12 cellular contexts compared by ENCODE assay signal in genomic region chr12:109571773-109572505, GRCh38. TPM values are rescaled to one million over a fixed set of nuclear protein-coding genes. Genes with fewer than 3 reads are reported as not detected.
DNase-seq lines count a peak whose midpoint lies in the region; ATAC-seq, FAIRE-seq and TF ChIP-seq lines count a peak whose summit lies in the region.
"Had no signal": no experiment of that assay in that cellular context is flagged by ENCODE, and none has a peak within 500 bp of the region (broad histone marks: within the 10 kb centered on the region; RNA-seq: fewer than 3 reads in every experiment).

No MANE protein-coding gene starts in this region.

- BruUV-seq in OCI-LY7 (replicated peaks; lab: Mats Ljungman, UMichigan): no TSS peak
- BruUV-seq in endothelial cell of umbilical vein (replicated peaks; lab: Mats Ljungman, UMichigan): no TSS peak

- ATAC-seq in activated CD4-positive, alpha-beta T cell treated with anti-CD3 and anti-CD28 coated beads for 36 hours: no peak

- no peak for TF ChIP-seq CTCF in OCI-LY7 (conservative IDR thresholded peaks at IDR 0.05; ENCODE audit: low read length)
- TF ChIP-seq CTCF in endothelial cell of umbilical vein (IDR thresholded peaks at IDR 0.05; ENCODE audit: extremely low read depth in 1 of 2, insufficient read depth in 1 of 2, low read depth in 1 of 2, low read length in 2 of 2): no peak
- no peak for TF ChIP-seq CTCF in prostate gland (IDR thresholded peaks at IDR 0.05)

- no peak for DNase-seq in activated CD4-positive, alpha-beta T cell treated with anti-CD3 and anti-CD28 coated beads for 36 hours
- no peak for DNase-seq in activated CD4-positive, alpha-beta T cell treated with anti-CD3 and anti-CD28 coated beads, Interleukin-2, amount 50 U/mL, for 1 hour
- DNase-seq in OCI-LY7 (ENCODE audit: low spot score): no peak
- no peak for DNase-seq in endothelial cell of umbilical vein (ENCODE audit: low read depth, low spot score)
- DNase-seq in prostate gland (ENCODE audit: low spot score): peak; percentile 43
- DNase-seq in middle frontal gyrus (ENCODE audit: extremely low spot score, low spot score): no peak
- DNase-seq in hepatic stellate cell (ENCODE audit: low spot score): no peak
- DNase-seq in CD1c-positive myeloid dendritic cell (ENCODE audit: extremely low spot score): no peak
- DNase-seq: NCI-H1417 treated with DMSO at 0.1 percent for 48 hours; NK-92 treated with Interleukin-12 subunit alpha and Interleukin-12 subunit beta, amount 100 ng/mL, for 24 hours; WERI-Rb-1 had no signal

- peaks cover 23% of the 10 kb centered on the region for H3K4me1 Mint-ChIP-seq in activated CD4-positive, alpha-beta T cell treated with anti-CD3 and anti-CD28 coated beads for 36 hours

- intact Hi-C loops in activated CD4-positive, alpha-beta T cell treated with anti-CD3 and anti-CD28 coated beads for 36 hours (cut with DNase I, micrococcal nuclease): loop anchor here (2.0 to 10.0 kb wide), 11 partner anchors 95 to 1057 kb away; partner anchors contain the start of genes SART3 (in 2 of the 2), ALKBH2 (in 1 of the 2), ANAPC7 (in 1 of the 2) and ATP2A2 (in 1 of the 2)
- intact Hi-C loops in OCI-LY7 (cut with micrococcal nuclease; ENCODE audit: unreplicated experiment) (no loop called here), endothelial cell of umbilical vein (cut with micrococcal nuclease) (loop anchor here (2.0 to 10.0 kb wide), 3 partner anchors 95 to 143 kb away; partner anchors contain the start of genes FAM222A, KCTD10 and UBE3B), prostate gland (cut with DNase I) (loop anchor here (10.0 kb wide), 1 partner anchor 147 kb away; no protein-coding TSS in a partner anchor)

- H3K4me3 Mint-ChIP-seq in activated CD4-positive, alpha-beta T cell treated with anti-CD3 and anti-CD28 coated beads for 36 hours: peak overlapping the region; percentile 90

- peaks cover 17% of the 10 kb centered on the region for H3K4me1 ChIP-seq in OCI-LY7 (ENCODE audit: insufficient read depth, low read length, poor library complexity, severe bottlenecking)
- H3K4me1 ChIP-seq in endothelial cell of umbilical vein (ENCODE audit: control insufficient read depth, extremely low read depth, insufficient read depth, low read length): peaks cover 16% of the 10 kb centered on the region
- peaks cover 4% of the 10 kb centered on the region for H3K4me1 ChIP-seq in prostate gland (replicated peaks)

- dilution Hi-C loops in endothelial cell of umbilical vein (cut with MboI; ENCODE audit: extremely low pct_ligation_motif_present, low sequenced_read_pairs): no loop called here

- H3K79me2 ChIP-seq in OCI-LY7 (ENCODE audit: insufficient read depth, low read depth, low read length): peaks cover 4% of the 10 kb centered on the region; the same call in 1 of the 2 replicates
- peaks cover 6% of the 10 kb centered on the region for H3K79me2 ChIP-seq in endothelial cell of umbilical vein (ENCODE audit: control insufficient read depth, insufficient read depth, low read length)

- H3K4me2 ChIP-seq in OCI-LY7 (ENCODE audit: low read length): peak overlapping the region; percentile 98
- peak overlapping the region; percentile 54 for H3K4me2 ChIP-seq in endothelial cell of umbilical vein (ENCODE audit: insufficient read depth, low read length)

- no peaks in the 10 kb centered on the region for H4K20me1 ChIP-seq in OCI-LY7 (ENCODE audit: insufficient read depth, low read length)
- no peaks in the 10 kb centered on the region for H4K20me1 ChIP-seq in endothelial cell of umbilical vein (replicated peaks; ENCODE audit: control insufficient read depth, extremely low read depth, insufficient read depth, low read length)

- H3K9me2 ChIP-seq in OCI-LY7 (ENCODE audit: insufficient read depth, low read length): no peaks in the 10 kb centered on the region

- H3K27ac ChIP-seq in OCI-LY7 (ENCODE audit: low read depth, low read length, poor library complexity, severe bottlenecking) (no peak overlapping the region), endothelial cell of umbilical vein (ENCODE audit: insufficient read depth, low read depth, low read length) (no peak overlapping the region), prostate gland (peak overlapping the region; percentile 33 to 90)

- no peak overlapping the region for H3K27ac Mint-ChIP-seq in activated CD4-positive, alpha-beta T cell treated with anti-CD3 and anti-CD28 coated beads for 36 hours

- no peaks in the 10 kb centered on the region for H3K9me1 ChIP-seq in endothelial cell of umbilical vein (replicated peaks; ENCODE audit: control insufficient read depth, extremely low read depth, insufficient read depth, low read length)

- POLR2A ChIA-PET in activated CD4-positive, alpha-beta T cell treated with anti-CD3 and anti-CD28 coated beads for 36 hours (lab: Charles Lee): interaction anchor here (0.6 kb wide), 1 partner anchor 9 kb away, joined by 5 read pairs; no protein-coding TSS in a partner anchor
- POLR2A ChIA-PET in OCI-LY7 (lab: Charles Lee) (interaction anchor here (0.6 to 2.1 kb wide), 5 partner anchors 11 to 19 kb away, joined by 3 to 14 read pairs (median 3); no protein-coding TSS in a partner anchor), endothelial cell of umbilical vein (lab: Charles Lee) (no interaction called here)

- H3K36me3 Mint-ChIP-seq in activated CD4-positive, alpha-beta T cell treated with anti-CD3 and anti-CD28 coated beads for 36 hours (ENCODE audit: low read depth): peaks cover 25% of the 10 kb centered on the region

- H3K9ac ChIP-seq in endothelial cell of umbilical vein (replicated peaks; ENCODE audit: extremely low read depth, insufficient read depth, low read length): no peak overlapping the region

- no peaks in the 10 kb centered on the region for H3K27me3 ChIP-seq in endothelial cell of umbilical vein (ENCODE audit: control insufficient read depth in 2 of 2, insufficient read depth in 2 of 2, low read length in 2 of 2)
- H3K27me3 ChIP-seq in prostate gland (replicated peaks; ENCODE audit: insufficient read depth): no peaks in the 10 kb centered on the region

- no peak for TF ChIP-seq POLR2A in endothelial cell of umbilical vein (IDR thresholded peaks at IDR 0.05; ENCODE audit: low read depth, low read length)
- no peak for TF ChIP-seq POLR2A in prostate gland (IDR thresholded peaks at IDR 0.05)

- CTCF ChIA-PET in activated CD4-positive, alpha-beta T cell treated with anti-CD3 and anti-CD28 coated beads for 36 hours (lab: Charles Lee): interaction anchor here (0.6 to 1.7 kb wide), 5 partner anchors 26 to 281 kb away, joined by 3 to 7 read pairs (median 4); partner anchors contain the start of genes FAM222A, KCTD10 and UBE3B
- CTCF ChIA-PET in OCI-LY7 (lab: Charles Lee; ENCODE audit: unreplicated experiment) (no interaction called here), endothelial cell of umbilical vein (lab: Charles Lee) (interaction anchor here (0.7 to 4.2 kb wide), 7 partner anchors 12 to 203 kb away, joined by 3 to 37 read pairs (median 10); no protein-coding TSS in a partner anchor)

- peaks cover 32% of the 10 kb centered on the region for H3K36me3 ChIP-seq in OCI-LY7 (ENCODE audit: insufficient read depth, low read length)
- peaks cover 0 to 9% of the 10 kb centered on the region in 2 experiments for H3K36me3 ChIP-seq in endothelial cell of umbilical vein (ENCODE audit: control insufficient read depth in 2 of 2, extremely low read depth in 1 of 2, insufficient read depth in 2 of 2, low read length in 2 of 2)
- H3K36me3 ChIP-seq in prostate gland: no peaks in the 10 kb centered on the region

- no peaks in the 10 kb centered on the region for H3K27me3 Mint-ChIP-seq in activated CD4-positive, alpha-beta T cell treated with anti-CD3 and anti-CD28 coated beads for 36 hours
- H3K27me3 Mint-ChIP-seq: activated naive CD8-positive, alpha-beta T cell had no signal

- H2AFZ ChIP-seq in OCI-LY7 (ENCODE audit: low read length) (peak overlapping the region; percentile 93; the same call in 1 of the 2 replicates), endothelial cell of umbilical vein (ENCODE audit: low read depth, low read length) (no peak overlapping the region)

- no peaks in the 10 kb centered on the region for H3K9me3 Mint-ChIP-seq in activated CD4-positive, alpha-beta T cell treated with anti-CD3 and anti-CD28 coated beads for 36 hours (ENCODE audit: low read depth)

- FAIRE-seq in endothelial cell of umbilical vein (lab: Jason Lieb, UNC): no peak

- 79% methylated on average over 5 of the region's 5 CpGs for WGBS in prostate gland

- H3K9me3 ChIP-seq in OCI-LY7 (ENCODE audit: low read length) (no peaks in the 10 kb centered on the region), endothelial cell of umbilical vein (replicated peaks; ENCODE audit: control insufficient read depth, insufficient read depth, low read length) (no peaks in the 10 kb centered on the region), prostate gland (no peaks in the 10 kb centered on the region)

- H3K4me3 ChIP-seq in OCI-LY7 (ENCODE audit: low read depth, low read length, poor library complexity, severe bottlenecking) (peak overlapping the region; percentile 75), endothelial cell of umbilical vein (replicated peaks in 1 of 3; ENCODE audit: insufficient read depth in 1 of 3, low read depth in 1 of 3, low read length in 3 of 3) (no peak overlapping the region), prostate gland (no peak overlapping the region)

RNA-seq across cellular contexts. Expression of gene MMAB, which starts 1.4 kb away (rescaled TPM):
- total RNA-seq in activated CD4-positive, alpha-beta T cell treated with anti-CD3 and anti-CD28 coated beads for 36 hours: 10 to 100 TPM; 37.7 to 44.3 TPM
- 44.1 and 59.8 TPM in 2 replicates for total RNA-seq in OCI-LY7 (2014; rRNA removed; shearing (Covaris generic))
- total RNA-seq in OCI-LY7 (2022): 90.0 and 93.0 TPM in 2 replicates
- total RNA-seq in endothelial cell of umbilical vein: 45.9 and 46.0 TPM in 2 replicates
- 37.5 and 39.1 TPM in 2 replicates for polyA plus RNA-seq in endothelial cell of umbilical vein
- polyA plus RNA-seq in endothelial cell of umbilical vein (2011; cell fraction: cytosol; rRNA removed): 38.8 and 43.7 TPM in 2 replicates
- 40.1 and 41.0 TPM in 2 replicates for polyA plus RNA-seq in endothelial cell of umbilical vein (2011; cell fraction: nucleus; rRNA removed)
- 30.8 and 32.7 TPM in 2 replicates for polyA plus RNA-seq in endothelial cell of umbilical vein (2012)
- 23.7 and 28.6 TPM in 2 replicates for polyA minus RNA-seq in endothelial cell of umbilical vein
- polyA minus RNA-seq in endothelial cell of umbilical vein (2011; cell fraction: cytosol; rRNA and poly(A)+ RNA removed): 32.5 TPM
- 10.3 and 11.3 TPM in 2 replicates for polyA minus RNA-seq in endothelial cell of umbilical vein (2011; cell fraction: nucleus; rRNA and poly(A)+ RNA removed)
- 10 to 100 TPM; 23.1 to 79.2 TPM for total RNA-seq in prostate gland

RNA-seq across cellular contexts. Expression of gene MVK, which starts 1.7 kb away (rescaled TPM):
- 10 to 100 TPM; 17.8 to 18.7 TPM for total RNA-seq in activated CD4-positive, alpha-beta T cell treated with anti-CD3 and anti-CD28 coated beads for 36 hours
- 20.0 and 27.0 TPM in 2 replicates for total RNA-seq in OCI-LY7 (2014; rRNA removed; shearing (Covaris generic))
- 35.2 and 47.4 TPM in 2 replicates for total RNA-seq in OCI-LY7 (2022)
- 40.3 and 42.6 TPM in 2 replicates for total RNA-seq in endothelial cell of umbilical vein
- polyA plus RNA-seq in endothelial cell of umbilical vein: 32.6 and 39.3 TPM in 2 replicates
- 24.2 and 26.5 TPM in 2 replicates for polyA plus RNA-seq in endothelial cell of umbilical vein (2011; cell fraction: cytosol; rRNA removed)
- 30.3 and 30.8 TPM in 2 replicates for polyA plus RNA-seq in endothelial cell of umbilical vein (2011; cell fraction: nucleus; rRNA removed)
- polyA plus RNA-seq in endothelial cell of umbilical vein (2012): 14.9 and 15.0 TPM in 2 replicates
- polyA minus RNA-seq in endothelial cell of umbilical vein: 19.5 and 22.6 TPM in 2 replicates
- polyA minus RNA-seq in endothelial cell of umbilical vein (2011; cell fraction: cytosol; rRNA and poly(A)+ RNA removed): 8.3 TPM
- polyA minus RNA-seq in endothelial cell of umbilical vein (2011; cell fraction: nucleus; rRNA and poly(A)+ RNA removed): 7.4 and 7.8 TPM in 2 replicates
- total RNA-seq in prostate gland: 10 to 100 TPM; 13.4 to 54.1 TPM

Comparison
In these comparisons a context has a peak if more than half of its experiments do, and no peak if none do; other contexts are left out.
1. H3K27ac ChIP-seq: peak in prostate gland (2 of 2); none in OCI-LY7 (single experiment) and endothelial cell of umbilical vein (single experiment).